24 cellular contexts compared by ENCODE assay signal in the genomic region with DNA sequence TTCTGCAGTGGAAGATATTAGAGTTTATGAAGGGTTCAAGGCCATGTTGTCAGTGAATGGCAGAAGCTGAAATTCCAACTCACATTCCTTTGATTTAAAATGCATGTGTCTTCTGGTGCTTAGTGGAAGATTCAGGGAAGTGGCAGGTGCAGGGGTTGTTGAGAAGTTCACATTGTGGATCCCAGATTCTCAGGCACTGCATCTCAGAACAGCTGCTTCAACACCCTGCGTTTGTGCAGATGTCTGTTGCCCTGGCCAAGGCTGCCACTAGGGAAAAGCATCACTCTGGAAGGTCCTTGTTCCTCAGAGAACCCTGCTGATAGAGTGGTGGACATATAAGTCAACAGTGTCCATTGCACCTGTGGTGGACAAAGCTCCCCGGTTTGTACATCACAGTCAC.
DNase-seq lines count a peak whose midpoint lies in the region; ATAC-seq and TF ChIP-seq lines count a peak whose summit lies in the region.
"Had no signal": no experiment of that assay in that cellular context is flagged by ENCODE, and none has a peak within 500 bp of the region (broad histone marks: within the 10 kb centered on the region; RNA-seq: fewer than 3 reads in every experiment).

No MANE protein-coding gene starts in this region.

- no peak overlapping the region for H3K27ac Mint-ChIP-seq in stimulated activated effector memory CD8-positive, alpha-beta T cell treated with anti-CD3 and anti-CD28 coated beads, Interleukin-12 subunit alpha, Interleukin-12 subunit beta, amount 100 ng/mL, for 72 hours
- H3K27ac Mint-ChIP-seq: CD14-positive monocyte; CD4-positive, alpha-beta T cell; CD8-positive, alpha-beta memory T cell had no signal

- H3K36me3 ChIP-seq in left ventricle myocardium inferior: no peaks in the 10 kb centered on the region
- H3K36me3 ChIP-seq in heart left ventricle: no peaks in the 10 kb centered on the region
- H3K36me3 ChIP-seq: BE2C; BLaER1 treated with 17β-estradiol and CSF1 and Interleukin-3, amounts not matched to agents 10 nM and 100 nM had no signal

- no peak for ATAC-seq in heart left ventricle
- peak; percentile 9 for ATAC-seq in stimulated activated effector memory CD8-positive, alpha-beta T cell treated with anti-CD3 and anti-CD28 coated beads, Interleukin-12 subunit alpha, Interleukin-12 subunit beta, amount 100 ng/mL, for 72 hours
- no peak for ATAC-seq in HG02642 (IDR thresholded peaks at IDR 0.05; ENCODE audit: poor library complexity, unreplicated experiment)
- ATAC-seq: GM12878 had no signal

- WGBS in heart left ventricle, 4 donors: 70 to 83% (median 75%) methylated on average over 2 of the region's 2 CpGs

- intact Hi-C loops in left ventricle myocardium inferior (cut with micrococcal nuclease): no loop called here
- intact Hi-C loops in heart left ventricle (cut with DNase I): loop anchor here in 1 of 10 donors (10.0 kb wide), 2 partner anchors 51 to 161 kb away; a partner anchor contains a TSS

- DNase-seq in left ventricle myocardium inferior (no peak), heart left ventricle (no peak), myocyte (ENCODE audit: low read depth) (peak; percentile 33), NCI-H345 treated with DMSO at 0.1 percent for 48 hours (lab: John Stamatoyannopoulos, UW; ENCODE audit: unreplicated experiment) (no peak), SK-N-DZ (ENCODE audit: low spot score) (no peak)
- no peak for DNase-seq in stimulated activated effector memory CD8-positive, alpha-beta T cell treated with anti-CD3 and anti-CD28 coated beads, Interleukin-12 subunit alpha, Interleukin-12 subunit beta, amount 100 ng/mL, for 72 hours (ENCODE audit: low spot score in 2 of 2)
- DNase-seq: 8988T; ACHN; AML-193; BE2C; CD4-positive, alpha-beta T cell; CD8-positive, alpha-beta memory T cell; DMS 273 treated with DMSO at 0.1 percent for 48 hours; DMS79; EL; GDM1; GM23248; H7; HCEC 1CT had no signal

- H3K36me3 Mint-ChIP-seq in stimulated activated effector memory CD8-positive, alpha-beta T cell treated with anti-CD3 and anti-CD28 coated beads, Interleukin-12 subunit alpha, Interleukin-12 subunit beta, amount 100 ng/mL, for 72 hours: no peaks in the 10 kb centered on the region
- H3K36me3 Mint-ChIP-seq: CD14-positive monocyte; CD8-positive, alpha-beta memory T cell had no signal

- H3K4me1 Mint-ChIP-seq in stimulated activated effector memory CD8-positive, alpha-beta T cell treated with anti-CD3 and anti-CD28 coated beads, Interleukin-12 subunit alpha, Interleukin-12 subunit beta, amount 100 ng/mL, for 72 hours: no peaks in the 10 kb centered on the region
- H3K4me1 Mint-ChIP-seq: CD14-positive monocyte; CD8-positive, alpha-beta memory T cell had no signal

- no peak overlapping the region for H3K4me3 Mint-ChIP-seq in stimulated activated effector memory CD8-positive, alpha-beta T cell treated with anti-CD3 and anti-CD28 coated beads, Interleukin-12 subunit alpha, Interleukin-12 subunit beta, amount 100 ng/mL, for 72 hours
- H3K4me3 Mint-ChIP-seq: CD14-positive monocyte; CD4-positive, alpha-beta T cell; CD8-positive, alpha-beta memory T cell had no signal

- TF ChIP-seq POLR2A in heart left ventricle (IDR thresholded peaks at IDR 0.05): no peak

- H3K27ac ChIP-seq in left ventricle myocardium inferior (replicated peaks) (peak overlapping the region; percentile 80), heart left ventricle (no peak overlapping the region)
- H3K27ac ChIP-seq: BLaER1 treated with 17β-estradiol and CSF1 and Interleukin-3, amounts not matched to agents 10 nM and 100 nM; GM23248 had no signal

- no peaks in the 10 kb centered on the region for H3K9me3 Mint-ChIP-seq in stimulated activated effector memory CD8-positive, alpha-beta T cell treated with anti-CD3 and anti-CD28 coated beads, Interleukin-12 subunit alpha, Interleukin-12 subunit beta, amount 100 ng/mL, for 72 hours

- H3K4me1 ChIP-seq in left ventricle myocardium inferior (peaks cover 34% of the 10 kb centered on the region), heart left ventricle (peaks cover 0 to 31% (median 17%) of the 10 kb centered on the region in 12 donors)
- H3K4me1 ChIP-seq: BE2C had no signal

- H3K27me3 ChIP-seq in left ventricle myocardium inferior (ENCODE audit: low read depth): no peaks in the 10 kb centered on the region
- H3K27me3 ChIP-seq in heart left ventricle: no peaks in the 10 kb centered on the region
- H3K27me3 ChIP-seq: BE2C; BLaER1 treated with 17β-estradiol and CSF1 and Interleukin-3, amounts not matched to agents 10 nM and 100 nM had no signal

- H3K4me3 ChIP-seq in left ventricle myocardium inferior (no peak overlapping the region), heart left ventricle (no peak overlapping the region)
- H3K4me3 ChIP-seq: A549; BLaER1 treated with 17β-estradiol and CSF1 and Interleukin-3, amounts not matched to agents 10 nM and 100 nM; GM12878; GM23248 had no signal

- H3K9me3 ChIP-seq in left ventricle myocardium inferior (replicated peaks): no peaks in the 10 kb centered on the region
- no peaks in the 10 kb centered on the region for H3K9me3 ChIP-seq in heart left ventricle
- H3K9me3 ChIP-seq: A549; BE2C; BLaER1 treated with 17β-estradiol and CSF1 and Interleukin-3, amounts not matched to agents 10 nM and 100 nM had no signal

- TF ChIP-seq CTCF in left ventricle myocardium inferior (IDR thresholded peaks at IDR 0.05; ENCODE audit: borderline replicate concordance): no peak
- no peak for TF ChIP-seq CTCF in heart left ventricle (IDR thresholded peaks at IDR 0.05)
